9 cellular contexts compared by ENCODE assay signal in the genomic region with DNA sequence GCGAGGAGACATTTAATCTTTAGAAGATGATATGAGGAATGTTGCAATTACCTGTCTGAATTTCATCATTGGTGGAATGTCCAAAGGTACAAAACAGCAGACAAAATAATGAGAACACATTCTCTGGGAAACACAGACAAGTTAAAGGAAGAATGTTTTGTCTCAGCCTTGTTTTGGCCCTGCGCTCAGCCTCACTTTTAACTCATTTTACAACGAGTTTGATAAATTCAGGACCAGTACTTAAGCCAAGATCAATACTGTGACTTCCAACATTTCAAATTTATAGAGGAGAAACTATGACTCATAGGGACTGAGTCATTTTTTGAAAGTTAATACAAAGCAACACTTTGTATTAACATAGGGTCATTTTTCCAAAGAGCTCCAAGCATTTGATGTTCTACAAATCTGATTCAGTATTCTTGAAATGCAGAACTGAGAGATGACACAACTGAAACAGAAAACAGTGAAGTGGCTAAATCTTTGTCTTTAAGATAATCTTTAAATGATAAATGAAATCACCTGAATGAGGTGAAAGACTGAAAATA.
DNase-seq lines count a peak whose midpoint lies in the region; ATAC-seq and TF ChIP-seq lines count a peak whose summit lies in the region.
"Had no signal": no experiment of that assay in that cellular context is flagged by ENCODE, and none has a peak within 500 bp of the region (broad histone marks: within the 10 kb centered on the region; RNA-seq: fewer than 3 reads in every experiment).

No MANE protein-coding gene starts in this region.

- H3K27ac Mint-ChIP-seq in T-helper 17 cell, result no peak overlapping the region

- no peaks in the 10 kb centered on the region for H3K36me3 Mint-ChIP-seq in T-helper 17 cell (ENCODE audit: low read depth)

- H3K4me1 ChIP-seq in right cardiac atrium (ENCODE audit: control insufficient read depth, insufficient read depth, low read length) (no peaks in the 10 kb centered on the region), left ventricle myocardium inferior (no peaks in the 10 kb centered on the region), adrenal gland (replicated peaks in 1 of 2) (peaks cover 0 to 6% of the 10 kb centered on the region in 2 donors)

- intact Hi-C loops in right cardiac atrium (cut with DNase I), result no loop called here
- intact Hi-C loops in left ventricle myocardium inferior (cut with micrococcal nuclease), result no loop called here
- intact Hi-C loops in adrenal gland (cut with DNase I), result no loop called here

- 41% methylated on average over 3 of the region's 3 CpGs for WGBS in right cardiac atrium
- 32 to 37% (median 35%) methylated on average over 3 of the region's 3 CpGs for WGBS in adrenal gland, 4 donors

- ATAC-seq in right cardiac atrium (peak; percentile 80 to 85), HG03460 (IDR thresholded peaks at IDR 0.05; ENCODE audit: unreplicated experiment) (peak; percentile 63), T-helper 17 cell (no peak)

- H3K9me3 ChIP-seq in right cardiac atrium (ENCODE audit: control insufficient read depth, low read length) (no peaks in the 10 kb centered on the region), left ventricle myocardium inferior (replicated peaks) (peaks cover 6% of the 10 kb centered on the region), adrenal gland (replicated peaks in 1 of 3) (no peaks in the 10 kb centered on the region), T-helper 17 cell (ENCODE audit: control insufficient read depth, low read length, poor library complexity, severe bottlenecking) (no peaks in the 10 kb centered on the region)

- DNase-seq in right cardiac atrium (peak in 1 of 3 donors; percentile 33), left ventricle myocardium inferior (no peak), cardiac fibroblast (ENCODE audit: low read depth in 2 of 2) (peak; percentile 47 to 73), adrenal gland (no peak), cerebellar cortex (ENCODE audit: low spot score) (no peak), NAMALWA (ENCODE audit: low spot score) (no peak), T-helper 17 cell (no peak)
- DNase-seq: erythroblast had no signal

- no peaks in the 10 kb centered on the region for H3K27me3 ChIP-seq in right cardiac atrium (ENCODE audit: control insufficient read depth, insufficient read depth)
- H3K27me3 ChIP-seq in left ventricle myocardium inferior (ENCODE audit: low read depth), result no peaks in the 10 kb centered on the region
- no peaks in the 10 kb centered on the region for H3K27me3 ChIP-seq in adrenal gland

- H3K27ac ChIP-seq in right cardiac atrium (ENCODE audit: low read length), result no peak overlapping the region
- H3K27ac ChIP-seq in left ventricle myocardium inferior (replicated peaks), result no peak overlapping the region
- H3K27ac ChIP-seq in adrenal gland, result no peak overlapping the region

- H3K4me1 Mint-ChIP-seq in T-helper 17 cell, result peaks cover 6% of the 10 kb centered on the region

- no peak overlapping the region for H3K4me3 Mint-ChIP-seq in T-helper 17 cell

- no peaks in the 10 kb centered on the region for H3K36me3 ChIP-seq in left ventricle myocardium inferior
- H3K36me3 ChIP-seq in adrenal gland (replicated peaks in 1 of 2), result no peaks in the 10 kb centered on the region

- H3K4me3 ChIP-seq in right cardiac atrium (ENCODE audit: low read length) (no peak overlapping the region), left ventricle myocardium inferior (no peak overlapping the region), cardiac fibroblast (replicated peaks in 1 of 2; ENCODE audit: low read depth in 2 of 2, low read length in 2 of 2) (no peak overlapping the region), adrenal gland (no peak overlapping the region)

- no peaks in the 10 kb centered on the region for H3K27me3 Mint-ChIP-seq in T-helper 17 cell

- no peak for TF ChIP-seq CTCF in left ventricle myocardium inferior (IDR thresholded peaks at IDR 0.05; ENCODE audit: borderline replicate concordance)
- no peak for TF ChIP-seq CTCF in cardiac fibroblast (IDR thresholded peaks at IDR 0.05; ENCODE audit: low read depth, low read length)
- no peak for TF ChIP-seq CTCF in adrenal gland (IDR thresholded peaks at IDR 0.05)

- no peak for TF ChIP-seq POLR2A in adrenal gland (IDR thresholded peaks at IDR 0.05)

Comparison
In these comparisons a context has a peak if more than half of its experiments do, and no peak if none do; other contexts are left out.
1. DNase-seq: peak in cardiac fibroblast (2 of 2); none in left ventricle myocardium inferior (single experiment), adrenal gland (0 of 7), cerebellar cortex (single experiment), NAMALWA (single experiment) and T-helper 17 cell (0 of 3).